ENCODE assay signal across 8 cellular contexts in the genomic region with DNA sequence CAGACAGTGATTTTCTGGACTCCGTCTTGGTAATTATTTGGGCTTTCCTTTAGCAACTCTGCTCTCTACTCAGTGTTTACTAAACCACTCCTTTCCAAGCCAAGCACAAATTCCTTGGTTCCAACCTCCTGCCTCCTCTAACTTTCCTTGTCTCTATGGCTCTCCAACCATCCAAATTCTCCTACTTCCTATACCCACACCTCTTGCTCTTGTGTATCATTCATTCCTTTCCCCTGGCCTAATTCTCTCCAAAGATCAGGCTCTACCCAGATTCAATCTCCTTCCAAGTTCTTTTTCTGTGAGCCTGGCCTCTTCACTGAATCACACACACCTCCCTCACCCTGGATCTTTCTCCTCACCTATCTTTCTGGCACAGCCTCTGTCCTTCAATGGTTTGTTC. TPM values are rescaled to one million over a fixed set of nuclear protein-coding genes. Genes with fewer than 3 reads are reported as not detected.
DNase-seq lines count a peak whose midpoint lies in the region; ATAC-seq and TF ChIP-seq lines count a peak whose summit lies in the region.

No MANE protein-coding gene starts in this region.

- no peak overlapping the region for H3K27ac ChIP-seq in SU-DHL-6 (ENCODE audit: low read depth, low read length)
- H3K27ac ChIP-seq in hepatocyte = peak overlapping the region; percentile 92

- H3K4me1 ChIP-seq in hepatocyte (ENCODE audit: insufficient read depth) = peaks cover 10% of the 10 kb centered on the region

- DNase-seq in activated CD8-positive, alpha-beta memory T cell treated with anti-CD3 and anti-CD28 coated beads, Interleukin-2, amount 10 ng/mL, durations not matched to agents 7 days and 5 days = no peak
- no peak for DNase-seq in activated CD8-positive, alpha-beta memory T cell treated with anti-CD3 and anti-CD28 coated beads, Interleukin-2, amount 50 U/mL, for 48 hours
- no peak for DNase-seq in hepatocyte (ENCODE audit: low spot score)
- DNase-seq in stimulated activated effector memory CD8-positive, alpha-beta T cell treated with anti-CD3 and anti-CD28 coated beads, Interleukin-12 subunit alpha, Interleukin-12 subunit beta, amount 100 ng/mL, for 72 hours (ENCODE audit: low spot score in 2 of 2) = no peak
- no peak for DNase-seq in dedifferentiated amniotic fluid mesenchymal stem cell (ENCODE audit: extremely low spot score)
- DNase-seq in GM20000 (ENCODE audit: low spot score) = no peak

- H3K36me3 Mint-ChIP-seq in activated CD8-positive, alpha-beta memory T cell treated with anti-CD3 and anti-CD28 coated beads, Interleukin-2, amount 10 ng/mL, durations not matched to agents 7 days and 5 days = peaks cover 5% of the 10 kb centered on the region
- peaks cover 45% of the 10 kb centered on the region for H3K36me3 Mint-ChIP-seq in stimulated activated effector memory CD8-positive, alpha-beta T cell treated with anti-CD3 and anti-CD28 coated beads, Interleukin-12 subunit alpha, Interleukin-12 subunit beta, amount 100 ng/mL, for 72 hours

- peak overlapping the region; percentile 94 for H3K9ac ChIP-seq in SU-DHL-6 (ENCODE audit: low read length)

- H3K27ac Mint-ChIP-seq in activated CD8-positive, alpha-beta memory T cell treated with anti-CD3 and anti-CD28 coated beads, Interleukin-2, amount 10 ng/mL, durations not matched to agents 7 days and 5 days = peak overlapping the region; percentile 52
- H3K27ac Mint-ChIP-seq in stimulated activated effector memory CD8-positive, alpha-beta T cell treated with anti-CD3 and anti-CD28 coated beads, Interleukin-12 subunit alpha, Interleukin-12 subunit beta, amount 100 ng/mL, for 72 hours = peak overlapping the region; percentile 0

- peak overlapping the region; percentile 69 for H3K4me2 ChIP-seq in SU-DHL-6 (ENCODE audit: low read depth, low read length, poor library complexity, severe bottlenecking)
- H3K4me2 ChIP-seq in hepatocyte = peak overlapping the region; percentile 91

- WGBS in hepatocyte (ENCODE audit: low lambda C conversion rate, missing lambda C conversion rate) = 100% methylated on average over 1 of the region's 1 CpG

- TF ChIP-seq CTCF in SU-DHL-6 (IDR thresholded peaks at IDR 0.05; ENCODE audit: insufficient read depth, low read length, poor library complexity, severe bottlenecking) (no peak), hepatocyte (IDR thresholded peaks at IDR 0.05; ENCODE audit: poor library complexity) (no peak), GM20000 (IDR thresholded peaks at IDR 0.05; ENCODE audit: extremely low read depth, missing control alignments) (no peak)

- ATAC-seq in activated CD8-positive, alpha-beta memory T cell treated with anti-CD3 and anti-CD28 coated beads, Interleukin-2, amount 10 ng/mL, durations not matched to agents 7 days and 5 days = no peak
- no peak for ATAC-seq in stimulated activated effector memory CD8-positive, alpha-beta T cell treated with anti-CD3 and anti-CD28 coated beads, Interleukin-12 subunit alpha, Interleukin-12 subunit beta, amount 100 ng/mL, for 72 hours
- ATAC-seq in GM21529 (IDR thresholded peaks at IDR 0.05; ENCODE audit: unreplicated experiment) = no peak

- H3K4me3 Mint-ChIP-seq in activated CD8-positive, alpha-beta memory T cell treated with anti-CD3 and anti-CD28 coated beads, Interleukin-2, amount 10 ng/mL, durations not matched to agents 7 days and 5 days = peak overlapping the region; percentile 96
- peak overlapping the region; percentile 88 for H3K4me3 Mint-ChIP-seq in stimulated activated effector memory CD8-positive, alpha-beta T cell treated with anti-CD3 and anti-CD28 coated beads, Interleukin-12 subunit alpha, Interleukin-12 subunit beta, amount 100 ng/mL, for 72 hours

- no peaks in the 10 kb centered on the region for H3K9me3 Mint-ChIP-seq in activated CD8-positive, alpha-beta memory T cell treated with anti-CD3 and anti-CD28 coated beads, Interleukin-2, amount 10 ng/mL, durations not matched to agents 7 days and 5 days (ENCODE audit: low read depth)
- H3K9me3 Mint-ChIP-seq in stimulated activated effector memory CD8-positive, alpha-beta T cell treated with anti-CD3 and anti-CD28 coated beads, Interleukin-12 subunit alpha, Interleukin-12 subunit beta, amount 100 ng/mL, for 72 hours = no peaks in the 10 kb centered on the region

- H3K9me3 ChIP-seq in SU-DHL-6 (ENCODE audit: insufficient read depth, low read length) (no peaks in the 10 kb centered on the region), hepatocyte (ENCODE audit: low read depth) (no peaks in the 10 kb centered on the region)

- H3K9me2 ChIP-seq in SU-DHL-6 (replicated peaks; ENCODE audit: insufficient read depth, low read length) (no peaks in the 10 kb centered on the region), hepatocyte (replicated peaks; ENCODE audit: insufficient read depth) (no peaks in the 10 kb centered on the region)

- H3K79me2 ChIP-seq in SU-DHL-6 (ENCODE audit: insufficient read depth, low read length) = peaks cover 17% of the 10 kb centered on the region; the same call in 1 of the 2 replicates
- peaks cover 17% of the 10 kb centered on the region for H3K79me2 ChIP-seq in hepatocyte

- H3K27me3 ChIP-seq in SU-DHL-6 (ENCODE audit: low read length) (no peaks in the 10 kb centered on the region), hepatocyte (no peaks in the 10 kb centered on the region)

- peaks cover 9% of the 10 kb centered on the region for H3F3A ChIP-seq in SU-DHL-6 (ENCODE audit: insufficient read depth)

- H3K4me3 ChIP-seq in SU-DHL-6 (ENCODE audit: insufficient read depth, low read length, poor library complexity, severe bottlenecking) (peak overlapping the region; percentile 99), hepatocyte (no peak overlapping the region)

- no peaks in the 10 kb centered on the region for H3K27me3 Mint-ChIP-seq in activated CD8-positive, alpha-beta memory T cell treated with anti-CD3 and anti-CD28 coated beads, Interleukin-2, amount 10 ng/mL, durations not matched to agents 7 days and 5 days

- CTCF ChIA-PET in activated CD8-positive, alpha-beta memory T cell treated with anti-CD3 and anti-CD28 coated beads, Interleukin-2, amount 10 ng/mL, durations not matched to agents 7 days and 5 days (lab: Charles Lee) = interaction anchor here (1.0 to 2.6 kb wide), 4 partner anchors 9 to 109 kb away, joined by 3 to 10 read pairs (median 6); partner anchors contain the start of gene ACAP1

- H3K4me1 Mint-ChIP-seq in activated CD8-positive, alpha-beta memory T cell treated with anti-CD3 and anti-CD28 coated beads, Interleukin-2, amount 10 ng/mL, durations not matched to agents 7 days and 5 days = peaks cover 35% of the 10 kb centered on the region
- peaks cover 59% of the 10 kb centered on the region for H3K4me1 Mint-ChIP-seq in stimulated activated effector memory CD8-positive, alpha-beta T cell treated with anti-CD3 and anti-CD28 coated beads, Interleukin-12 subunit alpha, Interleukin-12 subunit beta, amount 100 ng/mL, for 72 hours

- H4K20me1 ChIP-seq in SU-DHL-6 (ENCODE audit: low read depth, low read length) = no peaks in the 10 kb centered on the region
- no peaks in the 10 kb centered on the region for H4K20me1 ChIP-seq in hepatocyte (ENCODE audit: insufficient read depth, poor library complexity, severe bottlenecking)

- no peak overlapping the region for H2AFZ ChIP-seq in SU-DHL-6 (ENCODE audit: low read depth, low read length, severe bottlenecking)
- H2AFZ ChIP-seq in hepatocyte = no peak overlapping the region

- H3K36me3 ChIP-seq in SU-DHL-6 (ENCODE audit: low read length) = no peaks in the 10 kb centered on the region
- no peaks in the 10 kb centered on the region for H3K36me3 ChIP-seq in hepatocyte (replicated peaks; ENCODE audit: insufficient read depth, low read depth)

RNA-seq across cellular contexts. Expression of gene NEURL4, which starts 1.1 kb away (rescaled TPM):
- 10 to 100 TPM; 43.7 to 44.8 TPM for total RNA-seq in activated CD8-positive, alpha-beta memory T cell treated with anti-CD3 and anti-CD28 coated beads, Interleukin-2, amount 10 ng/mL, durations not matched to agents 7 days and 5 days
- total RNA-seq in hepatocyte = 9.2 and 9.6 TPM in 2 replicates
- 9.5 and 13.9 TPM in 2 replicates for polyA plus RNA-seq in hepatocyte

RNA-seq across cellular contexts. Expression of gene ACAP1, which starts 8.3 kb away (rescaled TPM):
- 100 to 1,000 TPM; 594 to 712 TPM for total RNA-seq in activated CD8-positive, alpha-beta memory T cell treated with anti-CD3 and anti-CD28 coated beads, Interleukin-2, amount 10 ng/mL, durations not matched to agents 7 days and 5 days
- total RNA-seq in hepatocyte = not detected in 2 replicates
- 10.2 and 14.6 TPM in 2 replicates for polyA plus RNA-seq in hepatocyte

RNA-seq across cellular contexts. Expression of gene GPS2, which starts 12.8 kb away (rescaled TPM):
- 10 to 100 TPM; 83.7 to 85.1 TPM for total RNA-seq in activated CD8-positive, alpha-beta memory T cell treated with anti-CD3 and anti-CD28 coated beads, Interleukin-2, amount 10 ng/mL, durations not matched to agents 7 days and 5 days
- total RNA-seq in hepatocyte = 34.5 and 50.3 TPM in 2 replicates
- polyA plus RNA-seq in hepatocyte = 103 and 111 TPM in 2 replicates

RNA-seq across cellular contexts. Expression of gene EIF5A, which starts 20.6 kb away (rescaled TPM):
- 100 to 1,000 TPM; 575 to 853 TPM for total RNA-seq in activated CD8-positive, alpha-beta memory T cell treated with anti-CD3 and anti-CD28 coated beads, Interleukin-2, amount 10 ng/mL, durations not matched to agents 7 days and 5 days
- 267 and 331 TPM in 2 replicates for total RNA-seq in hepatocyte
- polyA plus RNA-seq in hepatocyte = 693 and 747 TPM in 2 replicates

RNA-seq across cellular contexts. Expression of gene KCTD11, which starts 24.0 kb away (rescaled TPM):
- 1 to 10 TPM; 6.0 to 6.1 TPM for total RNA-seq in activated CD8-positive, alpha-beta memory T cell treated with anti-CD3 and anti-CD28 coated beads, Interleukin-2, amount 10 ng/mL, durations not matched to agents 7 days and 5 days
- total RNA-seq in hepatocyte = 9.2 and 12.4 TPM in 2 replicates
- 14.1 and 19.6 TPM in 2 replicates for polyA plus RNA-seq in hepatocyte

Comparison
In these comparisons a context has a peak if more than half of its experiments do, and no peak if none do; other contexts are left out.
1. RNA of gene ACAP1, which starts 8.3 kb away (total RNA-seq): 594 to 712 TPM in activated CD8-positive, alpha-beta memory T cell treated with anti-CD3 and anti-CD28 coated beads, Interleukin-2, amount 10 ng/mL, durations not matched to agents 7 days and 5 days; not detected in hepatocyte; every median in the first group is over 100 times any median in the second.